10 cellular contexts compared by ENCODE assay signal in the genomic region with DNA sequence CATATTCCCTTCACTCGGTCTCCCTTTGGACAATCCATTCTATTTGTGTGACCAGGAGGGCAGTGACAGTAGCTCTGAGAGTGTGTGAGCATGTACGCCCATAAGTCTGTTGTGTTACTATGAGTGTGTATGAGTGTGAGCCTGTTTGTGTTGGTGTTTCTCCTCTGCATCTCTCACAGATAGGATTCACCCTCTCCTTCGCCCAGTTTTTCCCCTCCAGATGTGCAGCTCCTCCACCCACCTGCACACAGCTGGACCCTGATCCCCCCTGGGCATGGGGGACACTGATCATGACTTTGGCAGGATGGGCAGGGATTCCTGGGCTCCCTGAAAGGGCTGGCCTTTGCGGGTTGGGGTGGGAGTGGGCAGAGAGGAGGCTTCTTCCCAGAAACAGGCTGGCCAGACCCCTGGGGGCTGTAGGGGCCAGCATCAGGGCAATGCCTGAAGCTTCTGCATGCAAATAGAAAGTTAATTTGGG. TPM values are rescaled to one million over a fixed set of nuclear protein-coding genes. Genes with fewer than 3 reads are reported as not detected.
DNase-seq lines count a peak whose midpoint lies in the region; FAIRE-seq and TF ChIP-seq lines count a peak whose summit lies in the region.
"Had no signal": no experiment of that assay in that cellular context is flagged by ENCODE, and none has a peak within 500 bp of the region (broad histone marks: within the 10 kb centered on the region; RNA-seq: fewer than 3 reads in every experiment).

No MANE protein-coding gene starts in this region.

- TF ChIP-seq CTCF in astrocyte (IDR thresholded peaks at IDR 0.05; ENCODE audit: insufficient read depth, low read depth, low read length): no peak
- TF ChIP-seq CTCF in kidney epithelial cell (IDR thresholded peaks at IDR 0.05; ENCODE audit: insufficient read depth, low read length, poor library complexity, severe bottlenecking): no peak
- no peak for TF ChIP-seq CTCF in suprapubic skin (IDR thresholded peaks at IDR 0.05)

- H3K4me3 ChIP-seq in astrocyte (ENCODE audit: insufficient read depth, low read depth, low read length): peak overlapping the region; percentile 83
- peak overlapping the region; percentile 54 for H3K4me3 ChIP-seq in kidney epithelial cell (ENCODE audit: low read depth, low read length)
- H3K4me3 ChIP-seq in suprapubic skin: peak overlapping the region; percentile 57

- H3K36me3 Mint-ChIP-seq in astrocyte (ENCODE audit: low read depth, unreplicated experiment): peaks cover 9% of the 10 kb centered on the region

- peak overlapping the region; percentile 97 for H3K27ac Mint-ChIP-seq in astrocyte (ENCODE audit: unreplicated experiment)

- H3K27ac ChIP-seq in astrocyte (ENCODE audit: low read depth, low read length) (peak overlapping the region; percentile 99), suprapubic skin (peak overlapping the region; percentile 84)

- peak overlapping the region; percentile 93 for H3K9ac ChIP-seq in astrocyte (ENCODE audit: low read length)

- H3K27me3 Mint-ChIP-seq in astrocyte (ENCODE audit: low read depth, unreplicated experiment): no peaks in the 10 kb centered on the region

- H3K4me1 ChIP-seq in astrocyte (ENCODE audit: insufficient read depth, low read length): peaks cover 64% of the 10 kb centered on the region
- peaks cover 84% of the 10 kb centered on the region for H3K4me1 ChIP-seq in suprapubic skin

- H3K36me3 ChIP-seq in astrocyte (ENCODE audit: insufficient read depth, low read length): peaks cover 19% of the 10 kb centered on the region
- peaks cover 4% of the 10 kb centered on the region for H3K36me3 ChIP-seq in kidney epithelial cell (ENCODE audit: control insufficient read depth, insufficient read depth, low read length)
- H3K36me3 ChIP-seq in suprapubic skin: peaks cover 14% of the 10 kb centered on the region

- no peak for FAIRE-seq in astrocyte (lab: Jason Lieb, UNC)
- FAIRE-seq: A204.1 had no signal

- TF ChIP-seq EP300 in suprapubic skin (IDR thresholded peaks at IDR 0.05): no peak

- no peaks in the 10 kb centered on the region for H3K27me3 ChIP-seq in astrocyte (ENCODE audit: insufficient read depth, low read length)
- H3K27me3 ChIP-seq in kidney epithelial cell (ENCODE audit: control insufficient read depth, insufficient read depth, low read length): no peaks in the 10 kb centered on the region
- no peaks in the 10 kb centered on the region for H3K27me3 ChIP-seq in suprapubic skin

- H2AFZ ChIP-seq in astrocyte (ENCODE audit: low read depth, low read length): no peak overlapping the region

- TF ChIP-seq POLR2A in suprapubic skin (IDR thresholded peaks at IDR 0.05): no peak

- DNase-seq in DMS79 treated with DMSO at 0.1 percent for 48 hours (lab: John Stamatoyannopoulos, UW) (peak; percentile 50), DMS79 (lab: John Stamatoyannopoulos, UW) (no peak), astrocyte (ENCODE audit: low read depth) (no peak), kidney epithelial cell (ENCODE audit: low read depth) (no peak), suprapubic skin (ENCODE audit: low spot score in 2 of 2) (no peak), NCI-H82 treated with DMSO at 0.1 percent for 48 hours (lab: John Stamatoyannopoulos, UW; ENCODE audit: unreplicated experiment) (no peak), DMS 273 treated with DMSO at 0.1 percent for 48 hours (lab: John Stamatoyannopoulos, UW) (no peak), NCI-H510A treated with DMSO at 0.1 percent for 48 hours (lab: John Stamatoyannopoulos, UW) (no peak)

- peaks cover 46% of the 10 kb centered on the region for H4K20me1 ChIP-seq in astrocyte (ENCODE audit: insufficient read depth, low read length)

- 49% methylated on average over 3 of the region's 4 CpGs for WGBS in suprapubic skin

- peak overlapping the region; percentile 95 for H3K4me2 ChIP-seq in astrocyte (ENCODE audit: low read length)

- peaks cover 61% of the 10 kb centered on the region for H3K4me1 Mint-ChIP-seq in astrocyte (ENCODE audit: low read depth, unreplicated experiment)

- H3K9me3 ChIP-seq in astrocyte (ENCODE audit: insufficient read depth, low read depth, low read length): no peaks in the 10 kb centered on the region
- no peaks in the 10 kb centered on the region for H3K9me3 ChIP-seq in suprapubic skin

- H3K9me3 Mint-ChIP-seq in astrocyte (ENCODE audit: unreplicated experiment): peaks cover 5% of the 10 kb centered on the region

- peak overlapping the region; percentile 96 for H3K4me3 Mint-ChIP-seq in astrocyte (ENCODE audit: unreplicated experiment)

- peaks cover 60% of the 10 kb centered on the region for H3K79me2 ChIP-seq in astrocyte (ENCODE audit: insufficient read depth, low read length)

RNA-seq across cellular contexts. Expression of gene PHLDB1, which starts 14.5 kb away (rescaled TPM):
- 179 and 194 TPM in 2 replicates for total RNA-seq in astrocyte
- 99.0 and 107 TPM in 2 replicates for total RNA-seq in kidney epithelial cell
- total RNA-seq in suprapubic skin: 100 to 1,000 TPM in 2 of 4 donors, 10 to 100 TPM in 2; 48.7 to 117 (median 77.3) TPM

RNA-seq across cellular contexts. Expression of gene ARCN1, which starts 49.7 kb away (rescaled TPM):
- total RNA-seq in astrocyte (255 and 289 TPM in 2 replicates), kidney epithelial cell (122 and 127 TPM in 2 replicates), suprapubic skin (10 to 100 TPM; 70.3 to 80.7 (median 77.0) TPM)

RNA-seq across cellular contexts. Expression of gene IFT46, which starts 56.2 kb away (rescaled TPM):
- total RNA-seq in astrocyte: 14.0 and 16.5 TPM in 2 replicates
- 28.9 and 30.1 TPM in 2 replicates for total RNA-seq in kidney epithelial cell
- total RNA-seq in suprapubic skin: 10 to 100 TPM; 16.3 to 25.7 (median 22.1) TPM

RNA-seq across cellular contexts. Expression of gene TREH, which starts 57.5 kb away (rescaled TPM):
- total RNA-seq in astrocyte (not detected in 2 replicates), kidney epithelial cell (not detected in 2 replicates), suprapubic skin (not detected)
- total RNA-seq: NCI-H460 had no signal
